1 cellular context compared by ENCODE assay signal in genomic region chr17:73272906-73273218, GRCh38.
TF ChIP-seq lines count a peak whose summit lies in the region.

No MANE protein-coding gene starts in this region.

TF ChIP-seq in HepG2, 621 proteins besides CTCF, POLR2A, EP300 and RAD21 (continued from another document and continues in another):
- TF ChIP-seq LRRFIP1 (CRISPR knock-in tag; conservative IDR thresholded peaks at IDR 0.05) = no peak
- TF ChIP-seq PHB2 (IDR thresholded peaks at IDR 0.05; ENCODE audit: partially characterized antibody) = no peak
- TF ChIP-seq KLF12 (CRISPR knock-in tag; IDR thresholded peaks at IDR 0.05; ENCODE audit: borderline replicate concordance) = no peak
- TF ChIP-seq ZNF772 (CRISPR knock-in tag; IDR thresholded peaks at IDR 0.05) = peak; percentile 94
- no peak for TF ChIP-seq ZNF589 (CRISPR knock-in tag; conservative IDR thresholded peaks at IDR 0.05)
- peak; percentile 82 for TF ChIP-seq ZNF574 (CRISPR knock-in tag; IDR thresholded peaks at IDR 0.05)
- TF ChIP-seq ZNF556 (CRISPR knock-in tag; IDR thresholded peaks at IDR 0.05; ENCODE audit: borderline replicate concordance) = 0 out of 2 replicates have a peak, but pooled peaks have one; percentile 81
- no peak for TF ChIP-seq ZC3H4 (CRISPR knock-in tag; IDR thresholded peaks at IDR 0.05; ENCODE audit: borderline replicate concordance)
- TF ChIP-seq ZNF781 (CRISPR knock-in tag; IDR thresholded peaks at IDR 0.05; ENCODE audit: borderline replicate concordance, not compliant biosample characterization) = no peak
- TF ChIP-seq, protein P1, sequence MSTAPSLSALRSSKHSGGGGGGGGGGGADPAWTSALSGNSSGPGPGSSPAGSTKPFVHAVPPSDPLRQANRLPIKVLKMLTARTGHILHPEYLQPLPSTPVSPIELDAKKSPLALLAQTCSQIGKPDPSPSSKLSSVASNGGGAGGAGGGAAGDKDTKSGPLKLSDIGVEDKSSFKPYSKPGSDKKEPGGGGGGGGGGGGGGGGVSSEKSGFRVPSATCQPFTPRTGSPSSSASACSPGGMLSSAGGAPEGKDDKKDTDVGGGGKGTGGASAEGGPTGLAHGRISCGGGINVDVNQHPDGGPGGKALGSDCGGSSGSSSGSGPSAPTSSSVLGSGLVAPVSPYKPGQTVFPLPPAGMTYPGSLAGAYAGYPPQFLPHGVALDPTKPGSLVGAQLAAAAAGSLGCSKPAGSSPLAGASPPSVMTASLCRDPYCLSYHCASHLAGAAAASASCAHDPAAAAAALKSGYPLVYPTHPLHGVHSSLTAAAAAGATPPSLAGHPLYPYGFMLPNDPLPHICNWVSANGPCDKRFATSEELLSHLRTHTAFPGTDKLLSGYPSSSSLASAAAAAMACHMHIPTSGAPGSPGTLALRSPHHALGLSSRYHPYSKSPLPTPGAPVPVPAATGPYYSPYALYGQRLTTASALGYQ (CRISPR knock-in tag; IDR thresholded peaks at IDR 0.05) = peak; percentile 96
- peak; percentile 91 for TF ChIP-seq RARA (CRISPR knock-in tag; IDR thresholded peaks at IDR 0.05)
- no peak for TF ChIP-seq CREBL2 (CRISPR knock-in tag; IDR thresholded peaks at IDR 0.05; ENCODE audit: borderline replicate concordance)
- TF ChIP-seq, protein P2, sequence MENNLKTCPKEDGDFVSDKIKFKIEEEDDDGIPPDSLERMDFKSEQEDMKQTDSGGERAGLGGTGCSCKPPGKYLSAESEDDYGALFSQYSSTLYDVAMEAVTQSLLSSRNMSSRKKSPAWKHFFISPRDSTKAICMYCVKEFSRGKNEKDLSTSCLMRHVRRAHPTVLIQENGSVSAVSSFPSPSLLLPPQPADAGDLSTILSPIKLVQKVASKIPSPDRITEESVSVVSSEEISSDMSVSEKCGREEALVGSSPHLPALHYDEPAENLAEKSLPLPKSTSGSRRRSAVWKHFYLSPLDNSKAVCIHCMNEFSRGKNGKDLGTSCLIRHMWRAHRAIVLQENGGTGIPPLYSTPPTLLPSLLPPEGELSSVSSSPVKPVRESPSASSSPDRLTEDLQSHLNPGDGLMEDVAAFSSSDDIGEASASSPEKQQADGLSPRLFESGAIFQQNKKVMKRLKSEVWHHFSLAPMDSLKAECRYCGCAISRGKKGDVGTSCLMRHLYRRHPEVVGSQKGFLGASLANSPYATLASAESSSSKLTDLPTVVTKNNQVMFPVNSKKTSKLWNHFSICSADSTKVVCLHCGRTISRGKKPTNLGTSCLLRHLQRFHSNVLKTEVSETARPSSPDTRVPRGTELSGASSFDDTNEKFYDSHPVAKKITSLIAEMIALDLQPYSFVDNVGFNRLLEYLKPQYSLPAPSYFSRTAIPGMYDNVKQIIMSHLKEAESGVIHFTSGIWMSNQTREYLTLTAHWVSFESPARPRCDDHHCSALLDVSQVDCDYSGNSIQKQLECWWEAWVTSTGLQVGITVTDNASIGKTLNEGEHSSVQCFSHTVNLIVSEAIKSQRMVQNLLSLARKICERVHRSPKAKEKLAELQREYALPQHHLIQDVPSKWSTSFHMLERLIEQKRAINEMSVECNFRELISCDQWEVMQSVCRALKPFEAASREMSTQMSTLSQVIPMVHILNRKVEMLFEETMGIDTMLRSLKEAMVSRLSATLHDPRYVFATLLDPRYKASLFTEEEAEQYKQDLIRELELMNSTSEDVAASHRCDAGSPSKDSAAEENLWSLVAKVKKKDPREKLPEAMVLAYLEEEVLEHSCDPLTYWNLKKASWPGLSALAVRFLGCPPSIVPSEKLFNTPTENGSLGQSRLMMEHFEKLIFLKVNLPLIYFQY (CRISPR knock-in tag; IDR thresholded peaks at IDR 0.05; ENCODE audit: borderline replicate concordance) = peak; percentile 81; the same call in 1 of the 2 replicates
- TF ChIP-seq TBP (CRISPR knock-in tag; IDR thresholded peaks at IDR 0.05) = no peak
- TF ChIP-seq ZFP41 (CRISPR knock-in tag; IDR thresholded peaks at IDR 0.05; ENCODE audit: borderline replicate concordance) = no peak
- peak; percentile 47; the same call in 1 of the 2 replicates for TF ChIP-seq ATF7-NPFF (CRISPR knock-in tag; IDR thresholded peaks at IDR 0.05; ENCODE audit: low read depth)
- TF ChIP-seq TCF7L2 (IDR thresholded peaks at IDR 0.05; ENCODE audit: low read depth, low read length) = peak; percentile 48; the same call in 1 of the 2 replicates
- TF ChIP-seq ZBTB34 (CRISPR knock-in tag; IDR thresholded peaks at IDR 0.05) = peak; percentile 74
- TF ChIP-seq ZNF563 (CRISPR knock-in tag; IDR thresholded peaks at IDR 0.05) = no peak
- TF ChIP-seq ZBTB44 (CRISPR knock-in tag; IDR thresholded peaks at IDR 0.05) = no peak
- no peak for TF ChIP-seq SUZ12 (IDR thresholded peaks at IDR 0.05; ENCODE audit: low read depth, low read length)
- TF ChIP-seq, protein P3, sequence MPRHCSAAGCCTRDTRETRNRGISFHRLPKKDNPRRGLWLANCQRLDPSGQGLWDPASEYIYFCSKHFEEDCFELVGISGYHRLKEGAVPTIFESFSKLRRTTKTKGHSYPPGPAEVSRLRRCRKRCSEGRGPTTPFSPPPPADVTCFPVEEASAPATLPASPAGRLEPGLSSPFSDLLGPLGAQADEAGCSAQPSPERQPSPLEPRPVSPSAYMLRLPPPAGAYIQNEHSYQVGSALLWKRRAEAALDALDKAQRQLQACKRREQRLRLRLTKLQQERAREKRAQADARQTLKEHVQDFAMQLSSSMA (CRISPR knock-in tag; IDR thresholded peaks at IDR 0.05) = 0 out of 2 replicates have a peak, but pooled peaks have one; percentile 40
- no peak for TF ChIP-seq ZNF230 (CRISPR knock-in tag; IDR thresholded peaks at IDR 0.05)
- TF ChIP-seq SNRNP70 (IDR thresholded peaks at IDR 0.05; ENCODE audit: low read depth, low read length) = no peak
- TF ChIP-seq HHEX (CRISPR knock-in tag; IDR thresholded peaks at IDR 0.05) = peak; percentile 52
- TF ChIP-seq SRSF4 (IDR thresholded peaks at IDR 0.05; ENCODE audit: low read depth, low read length, poor library complexity, severe bottlenecking) = no peak
- TF ChIP-seq, protein P4, sequence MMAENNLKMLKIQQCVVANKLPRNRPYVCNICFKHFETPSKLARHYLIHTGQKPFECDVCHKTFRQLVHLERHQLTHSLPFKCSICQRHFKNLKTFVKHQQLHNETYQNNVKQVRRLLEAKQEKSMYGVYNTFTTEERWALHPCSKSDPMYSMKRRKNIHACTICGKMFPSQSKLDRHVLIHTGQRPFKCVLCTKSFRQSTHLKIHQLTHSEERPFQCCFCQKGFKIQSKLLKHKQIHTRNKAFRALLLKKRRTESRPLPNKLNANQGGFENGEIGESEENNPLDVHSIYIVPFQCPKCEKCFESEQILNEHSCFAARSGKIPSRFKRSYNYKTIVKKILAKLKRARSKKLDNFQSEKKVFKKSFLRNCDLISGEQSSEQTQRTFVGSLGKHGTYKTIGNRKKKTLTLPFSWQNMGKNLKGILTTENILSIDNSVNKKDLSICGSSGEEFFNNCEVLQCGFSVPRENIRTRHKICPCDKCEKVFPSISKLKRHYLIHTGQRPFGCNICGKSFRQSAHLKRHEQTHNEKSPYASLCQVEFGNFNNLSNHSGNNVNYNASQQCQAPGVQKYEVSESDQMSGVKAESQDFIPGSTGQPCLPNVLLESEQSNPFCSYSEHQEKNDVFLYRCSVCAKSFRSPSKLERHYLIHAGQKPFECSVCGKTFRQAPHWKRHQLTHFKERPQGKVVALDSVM (CRISPR knock-in tag; IDR thresholded peaks at IDR 0.05) = no peak; the same call in 1 of the 2 replicates
- no peak; the same call in 1 of the 2 replicates for TF ChIP-seq ZNF329 (CRISPR knock-in tag; IDR thresholded peaks at IDR 0.05; ENCODE audit: low read depth)
- no peak for TF ChIP-seq TRIM22 (IDR thresholded peaks at IDR 0.05)
- TF ChIP-seq, protein P5, sequence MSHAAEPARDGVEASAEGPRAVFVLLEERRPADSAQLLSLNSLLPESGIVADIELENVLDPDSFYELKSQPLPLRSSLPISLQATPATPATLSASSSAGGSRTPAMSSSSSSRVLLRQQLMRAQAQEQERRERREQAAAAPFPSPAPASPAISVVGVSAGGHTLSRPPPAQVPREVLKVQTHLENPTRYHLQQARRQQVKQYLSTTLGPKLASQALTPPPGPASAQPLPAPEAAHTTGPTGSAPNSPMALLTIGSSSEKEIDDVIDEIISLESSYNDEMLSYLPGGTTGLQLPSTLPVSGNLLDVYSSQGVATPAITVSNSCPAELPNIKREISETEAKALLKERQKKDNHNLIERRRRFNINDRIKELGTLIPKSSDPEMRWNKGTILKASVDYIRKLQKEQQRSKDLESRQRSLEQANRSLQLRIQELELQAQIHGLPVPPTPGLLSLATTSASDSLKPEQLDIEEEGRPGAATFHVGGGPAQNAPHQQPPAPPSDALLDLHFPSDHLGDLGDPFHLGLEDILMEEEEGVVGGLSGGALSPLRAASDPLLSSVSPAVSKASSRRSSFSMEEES (CRISPR knock-in tag; IDR thresholded peaks at IDR 0.05) = peak; percentile 93
- no peak for TF ChIP-seq ATF1 (CRISPR knock-in tag; IDR thresholded peaks at IDR 0.05)
- peak; percentile 37; the same call in 1 of the 2 replicates for TF ChIP-seq ZBTB3 (CRISPR knock-in tag; IDR thresholded peaks at IDR 0.05; ENCODE audit: borderline replicate concordance, low read depth)
- 0 out of 2 replicates have a peak, but pooled peaks have one; percentile 40 for TF ChIP-seq ZNF652 (CRISPR knock-in tag; IDR thresholded peaks at IDR 0.05; ENCODE audit: borderline replicate concordance, low read depth)
- TF ChIP-seq TGIF2 (CRISPR knock-in tag; IDR thresholded peaks at IDR 0.05) = 0 out of 2 replicates have a peak, but pooled peaks have one; percentile 47
